In the genomic region with DNA sequence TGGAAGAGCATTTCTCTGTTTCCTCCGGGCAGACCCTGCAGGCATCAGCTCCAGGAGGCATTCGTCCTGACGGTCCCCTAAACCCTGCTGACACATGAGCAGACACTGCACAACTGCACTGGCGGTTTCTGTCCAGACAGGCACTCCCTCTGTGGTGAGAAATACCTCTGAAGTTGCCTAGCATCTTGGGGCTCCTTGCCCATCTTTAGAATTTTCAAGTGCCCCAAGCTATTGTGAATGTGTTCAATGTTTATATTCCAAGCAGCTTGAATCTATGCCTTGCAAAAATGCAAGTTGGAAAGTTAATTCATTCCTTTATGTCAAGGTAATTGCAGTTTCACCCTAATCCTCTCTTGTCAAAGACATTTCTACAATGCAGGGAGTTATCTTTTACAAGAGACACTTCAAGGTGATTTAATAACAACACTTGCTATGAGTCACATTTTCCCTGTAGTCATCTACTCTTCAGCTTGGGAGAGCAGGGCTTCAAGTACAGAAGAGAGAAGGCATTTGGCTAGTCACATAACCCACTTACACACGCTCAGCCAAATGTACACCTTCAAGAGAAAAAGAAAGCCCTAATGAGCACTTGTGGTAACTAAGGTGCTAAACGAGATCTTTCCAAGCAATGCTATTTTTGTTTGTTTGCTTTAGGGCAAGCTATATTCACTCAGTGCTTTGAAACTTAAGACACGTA, we compare ENCODE assay signal across 8 cellular contexts.
DNase-seq lines count a peak whose midpoint lies in the region; ATAC-seq lines count a peak whose summit lies in the region.

No MANE protein-coding gene starts in this region.

- H3K4me1 ChIP-seq in CD8-positive, alpha-beta memory T cell (ENCODE audit: insufficient read depth, low read length) = peaks cover 82% of the 10 kb centered on the region
- peaks cover 33% of the 10 kb centered on the region for H3K4me1 ChIP-seq in mesodermal cell (ENCODE audit: control insufficient read depth, insufficient read depth, low read length, poor library complexity, severe bottlenecking)

- H3K27ac Mint-ChIP-seq in CD8-positive, alpha-beta memory T cell = peak overlapping the region; percentile 47 to 92 (median 80)

- CTCF ChIA-PET in CD8-positive, alpha-beta memory T cell (lab: Charles Lee) = interaction anchor here (1.2 kb wide), 1 partner anchor 13 kb away, joined by 3 read pairs; no protein-coding TSS in a partner anchor

- ATAC-seq in HG02970 (IDR thresholded peaks at IDR 0.05; ENCODE audit: low FRiP score, unreplicated experiment) (no peak), GM19328 (IDR thresholded peaks at IDR 0.05; ENCODE audit: unreplicated experiment) (no peak), HG02759 (IDR thresholded peaks at IDR 0.05; ENCODE audit: unreplicated experiment) (no peak)

- H3K27me3 Mint-ChIP-seq in CD8-positive, alpha-beta memory T cell = peaks cover 0 to 3% of the 10 kb centered on the region in 2 donors

- no peak overlapping the region for H3K4me3 ChIP-seq in CD8-positive, alpha-beta memory T cell (ENCODE audit: low read length)
- H3K4me3 ChIP-seq in mesodermal cell (ENCODE audit: extremely low read depth, insufficient read depth, low read length, poor library complexity, severe bottlenecking) = no peak overlapping the region

- no peaks in the 10 kb centered on the region for H3K36me3 ChIP-seq in CD8-positive, alpha-beta memory T cell (ENCODE audit: insufficient read depth, low read length)
- no peaks in the 10 kb centered on the region for H3K36me3 ChIP-seq in mesodermal cell (ENCODE audit: control insufficient read depth, insufficient read depth, low read length)

- no peaks in the 10 kb centered on the region for H3K9me3 Mint-ChIP-seq in CD8-positive, alpha-beta memory T cell

- peak overlapping the region in 5 of 7 donors; percentile 7 to 56 (median 51) for H3K4me3 Mint-ChIP-seq in CD8-positive, alpha-beta memory T cell

- H3K27ac ChIP-seq in CD8-positive, alpha-beta memory T cell (ENCODE audit: low read depth, low read length) = no peak overlapping the region
- H3K27ac ChIP-seq in mesodermal cell (ENCODE audit: low read depth, low read length, severe bottlenecking) = peak overlapping the region; percentile 85

- H3K27me3 ChIP-seq in CD8-positive, alpha-beta memory T cell (ENCODE audit: insufficient read depth, low read length, poor library complexity, severe bottlenecking) = no peaks in the 10 kb centered on the region

- peaks cover 46 to 83% (median 75%) of the 10 kb centered on the region in 3 donors for H3K4me1 Mint-ChIP-seq in CD8-positive, alpha-beta memory T cell

- no peaks in the 10 kb centered on the region for H3K9me3 ChIP-seq in CD8-positive, alpha-beta memory T cell (ENCODE audit: low read length)
- peaks cover 3% of the 10 kb centered on the region for H3K9me3 ChIP-seq in mesodermal cell (ENCODE audit: control insufficient read depth, low read length)

- DNase-seq in CD8-positive, alpha-beta memory T cell = peak in 1 of 5 donors; percentile 61
- DNase-seq in LoVo (ENCODE audit: low spot score) = peak; percentile 53
- DNase-seq in activated naive CD4-positive, alpha-beta T cell treated with anti-CD3 and anti-CD28 coated beads, Interleukin-2, amount 50 U/mL, for 16 hours = peak; percentile 34
- DNase-seq in inferior parietal cortex (ENCODE audit: extremely low spot score) = no peak

- peaks cover 0 to 5% (median 2%) of the 10 kb centered on the region in 3 donors for H3K36me3 Mint-ChIP-seq in CD8-positive, alpha-beta memory T cell

- POLR2A ChIA-PET in CD8-positive, alpha-beta memory T cell (lab: Charles Lee) = interaction anchor here (1.0 kb wide), 1 partner anchor 19 kb away, joined by 4 read pairs; no protein-coding TSS in a partner anchor

- WGBS in mesodermal cell (ENCODE audit: insufficient coverage in 2 of 2), 2 experiments = 85 to 94% methylated on average over 4 to 5 of the region's 7 CpGs
